In genomic region chr13:85652536-85652935, GRCh38 we compare ENCODE assay signal across 24 cellular contexts.
DNase-seq lines count a peak whose midpoint lies in the region; ATAC-seq and TF ChIP-seq lines count a peak whose summit lies in the region.
"Had no signal": no experiment of that assay in that cellular context is flagged by ENCODE, and none has a peak within 500 bp of the region (broad histone marks: within the 10 kb centered on the region; RNA-seq: fewer than 3 reads in every experiment).

No MANE protein-coding gene starts in this region.

- H3K4me1 ChIP-seq in SK-N-SH (ENCODE audit: control insufficient read depth in 1 of 2, insufficient read depth in 2 of 2, low read depth in 1 of 2, low read length in 1 of 2) (peaks cover 10% of the 10 kb centered on the region in 2 experiments; a peak in 3 of 4 replicates), RWPE2 (ENCODE audit: insufficient read depth, poor library complexity, severe bottlenecking) (peaks cover 27% of the 10 kb centered on the region), smooth muscle cell (ENCODE audit: low read depth) (no peaks in the 10 kb centered on the region)
- H3K4me1 ChIP-seq: BLaER1 had no signal

- H3K36me3 ChIP-seq in SK-N-SH (replicated peaks in 1 of 2; ENCODE audit: control insufficient read depth in 1 of 2, insufficient read depth in 2 of 2, low read length in 1 of 2) (no peaks in the 10 kb centered on the region), RWPE2 (ENCODE audit: low read depth) (no peaks in the 10 kb centered on the region), neural cell (ENCODE audit: insufficient read depth, low read length) (no peaks in the 10 kb centered on the region), smooth muscle cell (ENCODE audit: low read depth) (no peaks in the 10 kb centered on the region)
- H3K36me3 ChIP-seq: BE2C, BLaER1 had no signal

- H3K27ac ChIP-seq in SK-N-SH (ENCODE audit: low read depth in 2 of 2, low read length in 1 of 2) = peak overlapping the region in 1 of 2 experiments; percentile 93; a peak in 2 of 4 replicates
- H3K27ac ChIP-seq in RWPE2 (ENCODE audit: poor library complexity, severe bottlenecking) = peak overlapping the region; percentile 78
- peak overlapping the region; percentile 90 for H3K27ac ChIP-seq in neural cell (ENCODE audit: low read length)
- peak overlapping the region; percentile 83 for H3K27ac ChIP-seq in smooth muscle cell (ENCODE audit: low read depth)
- H3K27ac ChIP-seq: BLaER1 had no signal

- H3K9me3 ChIP-seq in SK-N-SH = no peaks in the 10 kb centered on the region
- no peaks in the 10 kb centered on the region for H3K9me3 ChIP-seq in RWPE2 (ENCODE audit: severe bottlenecking)
- no peaks in the 10 kb centered on the region for H3K9me3 ChIP-seq in neural cell (ENCODE audit: low read length)
- no peaks in the 10 kb centered on the region for H3K9me3 ChIP-seq in smooth muscle cell (replicated peaks; ENCODE audit: low read depth)
- H3K9me3 ChIP-seq: BE2C, BLaER1 had no signal

- peak in 1 of 2 experiments; percentile 95; a peak in 2 of 4 replicates for TF ChIP-seq EP300 in SK-N-SH (IDR thresholded peaks at IDR 0.05; ENCODE audit: borderline replicate concordance in 1 of 2, low read depth in 1 of 2, low read length in 1 of 2)
- TF ChIP-seq EP300 in neural cell (conservative IDR thresholded peaks at IDR 0.05; ENCODE audit: poor library complexity, severe bottlenecking) = no peak

- TF ChIP-seq RAD21 in SK-N-SH (IDR thresholded peaks at IDR 0.05; ENCODE audit: low read length) (peak; percentile 26), neural cell (conservative IDR thresholded peaks at IDR 0.05) (no peak)

- H3K9ac ChIP-seq in SK-N-SH (no peak overlapping the region), neural cell (ENCODE audit: low read length) (no peak overlapping the region), smooth muscle cell (ENCODE audit: low read depth) (no peak overlapping the region)
- H3K9ac ChIP-seq: BLaER1 had no signal

- ATAC-seq in SK-N-SH treated with all-trans-retinoic acid at 6 μM for 48 hours (no peak), RWPE2 (ENCODE audit: low read depth) (no peak)

- H3F3A ChIP-seq in SK-N-SH (replicated peaks; ENCODE audit: insufficient read depth) = peaks cover 13% of the 10 kb centered on the region
- no peaks in the 10 kb centered on the region for H3F3A ChIP-seq in neural cell (ENCODE audit: insufficient read depth, low read length, poor library complexity, severe bottlenecking)
- H3F3A ChIP-seq in smooth muscle cell (ENCODE audit: low read depth) = no peaks in the 10 kb centered on the region

- H3K27me3 ChIP-seq in SK-N-SH (ENCODE audit: insufficient read depth) = no peaks in the 10 kb centered on the region
- no peaks in the 10 kb centered on the region for H3K27me3 ChIP-seq in RWPE2 (ENCODE audit: insufficient read depth, poor library complexity, severe bottlenecking)
- no peaks in the 10 kb centered on the region for H3K27me3 ChIP-seq in neural cell (ENCODE audit: insufficient read depth, low read depth, low read length)
- H3K27me3 ChIP-seq in smooth muscle cell (ENCODE audit: low read depth) = no peaks in the 10 kb centered on the region
- H3K27me3 ChIP-seq: BE2C, BLaER1 had no signal

- no peak overlapping the region for H3K4me2 ChIP-seq in SK-N-SH
- H3K4me2 ChIP-seq in neural cell (ENCODE audit: low read length) = no peak overlapping the region
- H3K4me2 ChIP-seq in smooth muscle cell = no peak overlapping the region
- H3K4me2 ChIP-seq: BLaER1 had no signal

- H3K79me2 ChIP-seq in SK-N-SH (ENCODE audit: insufficient read depth) = no peaks in the 10 kb centered on the region
- no peaks in the 10 kb centered on the region for H3K79me2 ChIP-seq in neural cell (replicated peaks; ENCODE audit: insufficient read depth, low read length)
- H3K79me2 ChIP-seq in smooth muscle cell (ENCODE audit: low read depth) = no peaks in the 10 kb centered on the region

- H3K4me3 ChIP-seq in SK-N-SH (ENCODE audit: low read depth in 2 of 2, low read length in 1 of 2) = no peak overlapping the region
- H3K4me3 ChIP-seq in RWPE2 (ENCODE audit: severe bottlenecking) = no peak overlapping the region
- no peak overlapping the region for H3K4me3 ChIP-seq in neural cell (ENCODE audit: low read length)
- no peak overlapping the region for H3K4me3 ChIP-seq in smooth muscle cell
- H3K4me3 ChIP-seq: BLaER1 had no signal

- TF ChIP-seq CTCF in SK-N-SH (IDR thresholded peaks at IDR 0.05) = no peak
- no peak for TF ChIP-seq CTCF in RWPE2 (IDR thresholded peaks at IDR 0.05; ENCODE audit: poor library complexity, severe bottlenecking)
- TF ChIP-seq CTCF in neural cell (IDR thresholded peaks at IDR 0.05; ENCODE audit: poor library complexity, severe bottlenecking) = no peak
- no peak for TF ChIP-seq CTCF in smooth muscle cell (IDR thresholded peaks at IDR 0.05; ENCODE audit: borderline replicate concordance, insufficient read depth, poor library complexity, severe bottlenecking)

- DNase-seq in SK-N-SH (no peak), RWPE2 (ENCODE audit: low spot score) (no peak), smooth muscle cell (lab: John Stamatoyannopoulos, UW; ENCODE audit: unreplicated experiment) (no peak), NCI-H128 (lab: John Stamatoyannopoulos, UW; ENCODE audit: unreplicated experiment) (no peak), GM03348 (ENCODE audit: low spot score) (no peak), NCI-H1930 (lab: John Stamatoyannopoulos, UW) (no peak)
- DNase-seq: 8988T; ACHN; BE2C; C1 segment of cervical spinal cord; CD4-positive, alpha-beta memory T cell; CD4-positive, CD25-positive, alpha-beta regulatory T cell; CD8-positive, alpha-beta memory T cell; COR-L47; DMS 273 treated with DMSO at 0.1 percent for 48 hours; DMS153; DMS53; DMS79; DND-41; EL; GDM1 had no signal

- POLR2A ChIA-PET in SK-N-SH (lab: Yijun Ruan, JAX) = no interaction called here

- H4K20me1 ChIP-seq in SK-N-SH (ENCODE audit: insufficient read depth) (no peaks in the 10 kb centered on the region), neural cell (ENCODE audit: insufficient read depth) (no peaks in the 10 kb centered on the region), smooth muscle cell (ENCODE audit: low read depth) (no peaks in the 10 kb centered on the region)
- H4K20me1 ChIP-seq: BLaER1 had no signal

- WGBS in SK-N-SH (ENCODE audit: low lambda C conversion rate) = 72% methylated on average over 1 of the region's 1 CpG
- 86% methylated on average over 1 of the region's 1 CpG for whole genome bisulfite sequencing in smooth muscle cell (ENCODE audit: low lambda C conversion rate)

- CTCF ChIA-PET in SK-N-SH (lab: Yijun Ruan, JAX) = no interaction called here

- H2AFZ ChIP-seq in SK-N-SH (ENCODE audit: low read depth) (no peak overlapping the region), neural cell (ENCODE audit: low read depth, low read length) (no peak overlapping the region), smooth muscle cell (ENCODE audit: low read depth) (no peak overlapping the region)

- no peaks in the 10 kb centered on the region for H3K9me2 ChIP-seq in SK-N-SH
- H3K9me2 ChIP-seq in neural cell (ENCODE audit: insufficient read depth, low read length) = no peaks in the 10 kb centered on the region

TF ChIP-seq in SK-N-SH, 30 proteins besides CTCF, POLR2A, EP300 and RAD21 (continues in another document):
- peak; percentile 79; the same call in 1 of the 2 replicates for TF ChIP-seq FOXJ3 (CRISPR knock-in tag; IDR thresholded peaks at IDR 0.05)
- no peak for TF ChIP-seq EZH2phosphoT487 (IDR thresholded peaks at IDR 0.05; ENCODE audit: borderline replicate concordance, low read depth)

TF ChIP-seq in SK-N-SH treated with all-trans-retinoic acid at 6 μM for 48 hours, 23 proteins besides CTCF, POLR2A, EP300 and RAD21 (continues in another document):
- TF ChIP-seq TOX (CRISPR knock-in tag; IDR thresholded peaks at IDR 0.05; ENCODE audit: borderline replicate concordance) (no peak), BACH2 (CRISPR knock-in tag; IDR thresholded peaks at IDR 0.05; ENCODE audit: borderline replicate concordance) (no peak), ZFP30 (CRISPR knock-in tag; IDR thresholded peaks at IDR 0.05) (no peak), POU6F1 (CRISPR knock-in tag; IDR thresholded peaks at IDR 0.05; ENCODE audit: borderline replicate concordance, low read depth) (no peak)

TF ChIP-seq in neural cell, 6 proteins besides CTCF, POLR2A, EP300 and RAD21:
- TF ChIP-seq SMC3 (conservative IDR thresholded peaks at IDR 0.05; ENCODE audit: poor library complexity) = no peak
- no peak for TF ChIP-seq POLR2AphosphoS5 (IDR thresholded peaks at IDR 0.05)
- no peak for TF ChIP-seq TAF1 (IDR thresholded peaks at IDR 0.05; ENCODE audit: low read depth)
- TF ChIP-seq EZH2 (IDR thresholded peaks at IDR 0.05; ENCODE audit: borderline replicate concordance, insufficient read depth, low read length, poor library complexity, severe bottlenecking) = no peak
- TF ChIP-seq MXI1 (conservative IDR thresholded peaks at IDR 0.05; ENCODE audit: poor library complexity, severe bottlenecking) = no peak
- TF ChIP-seq REST (IDR thresholded peaks at IDR 0.05; ENCODE audit: borderline replicate concordance) = no peak
